Comparison of ENCODE assay signal across 10 cellular contexts in the genomic region with DNA sequence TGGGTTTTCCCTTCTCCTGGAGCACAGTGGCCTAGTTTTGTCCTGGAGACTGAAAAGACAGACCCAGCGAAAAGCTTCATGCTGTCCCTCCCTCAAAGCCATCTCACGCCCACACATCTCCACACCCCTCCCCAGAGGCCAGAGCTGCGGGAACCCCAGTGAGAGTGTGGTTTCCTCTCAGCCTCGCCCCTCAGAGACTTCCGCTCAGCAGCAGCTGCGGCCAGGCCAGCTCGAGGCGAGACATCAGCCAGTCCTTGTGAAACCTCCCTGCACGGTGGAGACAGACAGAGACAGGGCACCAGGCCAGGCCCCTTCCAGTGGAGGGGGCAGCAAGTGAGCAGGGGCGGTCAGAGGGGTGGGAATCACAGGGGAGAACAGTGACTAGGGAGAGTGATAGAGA.
DNase-seq lines count a peak whose midpoint lies in the region; ATAC-seq, FAIRE-seq and TF ChIP-seq lines count a peak whose summit lies in the region.
"Had no signal": no experiment of that assay in that cellular context is flagged by ENCODE, and none has a peak within 500 bp of the region (broad histone marks: within the 10 kb centered on the region; RNA-seq: fewer than 3 reads in every experiment).

No MANE protein-coding gene starts in this region.

- H2AFZ ChIP-seq in SU-DHL-6 (ENCODE audit: low read depth, low read length, severe bottlenecking) (no peak overlapping the region), PC-3 (ENCODE audit: low read length) (no peak overlapping the region)

- TF ChIP-seq POLR2A in adrenal gland (IDR thresholded peaks at IDR 0.05) = no peak

- ATAC-seq in HG03135 (IDR thresholded peaks at IDR 0.05; ENCODE audit: unreplicated experiment) (peak; percentile 73), PC-3 (no peak)

- H3K79me2 ChIP-seq in SU-DHL-6 (ENCODE audit: insufficient read depth, low read length) = no peaks in the 10 kb centered on the region
- no peaks in the 10 kb centered on the region for H3K79me2 ChIP-seq in PC-3 (ENCODE audit: low read length)

- no peaks in the 10 kb centered on the region for H4K20me1 ChIP-seq in SU-DHL-6 (ENCODE audit: low read depth, low read length)
- H4K20me1 ChIP-seq in PC-3 (ENCODE audit: low read length) = no peaks in the 10 kb centered on the region

- H3K27me3 ChIP-seq in SU-DHL-6 (ENCODE audit: low read length) (no peaks in the 10 kb centered on the region), adrenal gland (peaks cover 4% of the 10 kb centered on the region), PC-3 (ENCODE audit: low read length) (peaks cover 78% of the 10 kb centered on the region)

- FAIRE-seq in kidney (lab: Jason Lieb, UNC) = no peak
- FAIRE-seq: endometrium had no signal

- no peaks in the 10 kb centered on the region for H3K36me3 ChIP-seq in SU-DHL-6 (ENCODE audit: low read length)
- H3K36me3 ChIP-seq in adrenal gland (replicated peaks in 1 of 2) = no peaks in the 10 kb centered on the region
- no peaks in the 10 kb centered on the region for H3K36me3 ChIP-seq in kidney (ENCODE audit: control insufficient read depth in 1 of 2, insufficient read depth in 2 of 2, low read length in 2 of 2)
- H3K36me3 ChIP-seq in PC-3 (ENCODE audit: low read depth, low read length) = no peaks in the 10 kb centered on the region

- peak overlapping the region; percentile 42 for H3K4me2 ChIP-seq in SU-DHL-6 (ENCODE audit: low read depth, low read length, poor library complexity, severe bottlenecking)
- H3K4me2 ChIP-seq in PC-3 (ENCODE audit: low read length) = no peak overlapping the region

- H3K27ac ChIP-seq in SU-DHL-6 (ENCODE audit: low read depth, low read length) = peak overlapping the region; percentile 33
- H3K27ac ChIP-seq in adrenal gland = peak overlapping the region in 2 of 5 donors; percentile 71 to 74
- peak overlapping the region in 1 of 2 donors; percentile 5 for H3K27ac ChIP-seq in kidney (ENCODE audit: low read depth in 2 of 2, low read length in 2 of 2)
- no peak overlapping the region for H3K27ac ChIP-seq in PC-3 (ENCODE audit: low read length)
- H3K27ac ChIP-seq: 22Rv1 had no signal

- H3K9me2 ChIP-seq in SU-DHL-6 (replicated peaks; ENCODE audit: insufficient read depth, low read length) (no peaks in the 10 kb centered on the region), PC-3 (replicated peaks; ENCODE audit: low read length) (no peaks in the 10 kb centered on the region)

- H3K4me1 ChIP-seq in adrenal gland (replicated peaks in 1 of 2) (peaks cover 0 to 22% of the 10 kb centered on the region in 2 donors), kidney (ENCODE audit: control insufficient read depth in 1 of 2, insufficient read depth in 1 of 2, low read depth in 1 of 2, low read length in 2 of 2) (peaks cover 0 to 23% of the 10 kb centered on the region in 2 donors), PC-3 (ENCODE audit: insufficient read depth, low read length) (no peaks in the 10 kb centered on the region)

- TF ChIP-seq CTCF in SU-DHL-6 (IDR thresholded peaks at IDR 0.05; ENCODE audit: insufficient read depth, low read length, poor library complexity, severe bottlenecking) (no peak), adrenal gland (IDR thresholded peaks at IDR 0.05) (no peak), kidney (IDR thresholded peaks at IDR 0.05; ENCODE audit: borderline replicate concordance, extremely low read depth, insufficient read depth) (no peak), PC-3 (conservative IDR thresholded peaks at IDR 0.05; ENCODE audit: low read depth, low read length) (no peak)

- DNase-seq in DMS 273 (lab: John Stamatoyannopoulos, UW; ENCODE audit: unreplicated experiment) (peak; percentile 42), DMS 273 treated with DMSO at 0.1 percent for 48 hours (lab: John Stamatoyannopoulos, UW) (no peak), adrenal gland (peak; percentile 39 to 85 (median 68)), kidney (peak; percentile 95), PC-3 (no peak)
- DNase-seq in stimulated activated CD4-positive, alpha-beta T cell treated with anti-CD3 and anti-CD28 coated beads, Interleukin-4, amount 100 ng/mL, for 48 hours (ENCODE audit: low read depth in 2 of 2) = peak; percentile 38 to 52

- CTCF ChIA-PET in PC-3 (lab: Charles Lee) = interaction anchor here (0.6 kb wide), 2 partner anchors 375 to 856 kb away, joined by 3 to 6 read pairs; no protein-coding TSS in a partner anchor

- WGBS in adrenal gland, 4 donors = 29 to 48% (median 38%) methylated on average over 5 to 10 of the region's 10 CpGs

- POLR2A ChIA-PET in PC-3 (lab: Charles Lee; ENCODE audit: unreplicated experiment) = no interaction called here

- H3K9me3 ChIP-seq in SU-DHL-6 (ENCODE audit: insufficient read depth, low read length) = peaks cover 1% of the 10 kb centered on the region; the same call in 1 of the 2 replicates
- no peaks in the 10 kb centered on the region for H3K9me3 ChIP-seq in adrenal gland (replicated peaks in 1 of 3)
- H3K9me3 ChIP-seq in kidney (ENCODE audit: control insufficient read depth in 1 of 2, low read length in 2 of 2) = no peaks in the 10 kb centered on the region
- H3K9me3 ChIP-seq in PC-3 (ENCODE audit: low read length) = no peaks in the 10 kb centered on the region

- BruUV-seq in PC-3 (replicated peaks; lab: Mats Ljungman, UMichigan) = no TSS peak

- H3F3A ChIP-seq in SU-DHL-6 (ENCODE audit: insufficient read depth) (no peaks in the 10 kb centered on the region), PC-3 (ENCODE audit: low read length, unreplicated experiment) (no peaks in the 10 kb centered on the region)

- H3K9ac ChIP-seq in SU-DHL-6 (ENCODE audit: low read length) = no peak overlapping the region; the same call in 1 of the 2 replicates
- no peak overlapping the region for H3K9ac ChIP-seq in kidney (ENCODE audit: low read length in 2 of 2)
- no peak overlapping the region for H3K9ac ChIP-seq in PC-3 (ENCODE audit: low read length)

- intact Hi-C loops in adrenal gland (cut with DNase I) (no loop called here), kidney (cut with DNase I) (no loop called here), PC-3 (cut with micrococcal nuclease) (no loop called here)

- H3K4me3 ChIP-seq in SU-DHL-6 (ENCODE audit: insufficient read depth, low read length, poor library complexity, severe bottlenecking) (no peak overlapping the region), adrenal gland (no peak overlapping the region), kidney (ENCODE audit: low read length in 2 of 2) (no peak overlapping the region), PC-3 (ENCODE audit: low read length) (no peak overlapping the region)

Comparison
In these comparisons a context has a peak if more than half of its experiments do, and no peak if none do; other contexts are left out.
1. DNase-seq: peak in DMS 273 (single experiment), adrenal gland (7 of 7), kidney (single experiment) and stimulated activated CD4-positive, alpha-beta T cell treated with anti-CD3 and anti-CD28 coated beads, Interleukin-4, amount 100 ng/mL, for 48 hours (2 of 2); none in DMS 273 treated with DMSO at 0.1 percent for 48 hours (single experiment) and PC-3 (single experiment).